Comparison of ENCODE assay signal across 22 cellular contexts in genomic region chr18:77876319-77876865, GRCh38.
"Had no signal": no experiment of that assay in that cellular context is flagged by ENCODE, and none has a peak within 500 bp of the region (broad histone marks: within the 10 kb centered on the region; RNA-seq: fewer than 3 reads in every experiment).

No MANE protein-coding gene starts in this region.

- H3K4me3 ChIP-seq: gastroesophageal sphincter, ovary, sigmoid colon, thoracic aorta had no signal

- DNase-seq: activated CD4-positive, alpha-beta T cell treated with anti-CD3 and anti-CD28 coated beads for 36 hours; activated CD4-positive, CD25-positive, alpha-beta regulatory T cell; activated CD8-positive, alpha-beta memory T cell treated with anti-CD3 and anti-CD28 coated beads, Interleukin-2, amount 10 ng/mL, durations not matched to agents 7 days and 5 days; activated CD8-positive, alpha-beta T cell treated with anti-CD3 and anti-CD28 coated beads, Interleukin-2, amount 10 ng/mL, durations not matched to agents 7 days and 5 days; activated naive CD8-positive, alpha-beta T cell treated with anti-CD3 and anti-CD28 coated beads, Interleukin-2, amount 50 U/mL, for 24 hours; activated T-cell treated with anti-CD3 and anti-CD28 coated beads, Interleukin-2, amount 50 U/mL, for 48 hours; amygdala; caudate nucleus; cortex of kidney; effector memory CD8-positive, alpha-beta T cell; head of caudate nucleus; hippocampal formation; immature natural killer cell; midbrain; naive thymus-derived CD4-positive, alpha-beta T cell; ovary; sigmoid colon; small intestine; stimulated activated CD4-positive, alpha-beta T cell treated with anti-CD3 and anti-CD28 coated beads, Interleukin-4, amount 100 ng/mL, for 24 hours; trophoblast cell had no signal
